Comparison of ENCODE assay signal across 22 cellular contexts in genomic region chr4:161813389-161813788, GRCh38.
DNase-seq lines count a peak whose midpoint lies in the region; ATAC-seq, FAIRE-seq and TF ChIP-seq lines count a peak whose summit lies in the region.
"Had no signal": no experiment of that assay in that cellular context is flagged by ENCODE, and none has a peak within 500 bp of the region (broad histone marks: within the 10 kb centered on the region; RNA-seq: fewer than 3 reads in every experiment).

No MANE protein-coding gene starts in this region.

- no peak overlapping the region for H2BK20ac ChIP-seq in IMR-90 (ENCODE audit: low read depth, low read length)

- H4K5ac ChIP-seq in IMR-90 (ENCODE audit: low read depth, low read length) = no peak overlapping the region

- H2BK120ac ChIP-seq in IMR-90 (ENCODE audit: low read depth, low read length) = no peak overlapping the region

- H3K79me2 ChIP-seq in HepG2 (ENCODE audit: insufficient read depth, low read length) = no peaks in the 10 kb centered on the region
- H3K79me2 ChIP-seq in GM23338 (replicated peaks; ENCODE audit: insufficient read depth) = no peaks in the 10 kb centered on the region

- no peaks in the 10 kb centered on the region for H3K36me3 Mint-ChIP-seq in GM23338 (ENCODE audit: low read depth)
- no peaks in the 10 kb centered on the region for H3K36me3 Mint-ChIP-seq in chondrocyte (ENCODE audit: low read depth)
- H3K36me3 Mint-ChIP-seq in Calu3 (ENCODE audit: insufficient read depth, unreplicated experiment) = no peaks in the 10 kb centered on the region
- H3K36me3 Mint-ChIP-seq: CD14-positive monocyte; CD4-positive, alpha-beta memory T cell; CD4-positive, CD25-positive, alpha-beta regulatory T cell; CD8-positive, alpha-beta memory T cell had no signal

- H3K27me3 Mint-ChIP-seq in GM23338 (ENCODE audit: insufficient read depth, low read depth, poor library complexity) (no peaks in the 10 kb centered on the region), chondrocyte (ENCODE audit: low read depth) (peaks cover 4% of the 10 kb centered on the region), Calu3 (ENCODE audit: unreplicated experiment) (no peaks in the 10 kb centered on the region)
- H3K27me3 Mint-ChIP-seq: CD4-positive, alpha-beta memory T cell; CD4-positive, CD25-positive, alpha-beta regulatory T cell; CD8-positive, alpha-beta memory T cell had no signal

- no peak overlapping the region for H2BK5ac ChIP-seq in IMR-90 (ENCODE audit: low read depth, low read length, poor library complexity, severe bottlenecking)

- H4K8ac ChIP-seq in IMR-90 (ENCODE audit: low read depth in 2 of 2, low read length in 2 of 2) = no peak overlapping the region

- H3K27me3 ChIP-seq in HepG2 (ENCODE audit: control insufficient read depth in 1 of 2, insufficient read depth in 2 of 2, low read length in 2 of 2) (no peaks in the 10 kb centered on the region), right lobe of liver (no peaks in the 10 kb centered on the region), GM23338 (ENCODE audit: insufficient read depth) (no peaks in the 10 kb centered on the region), IMR-90 (ENCODE audit: control insufficient read depth, insufficient read depth, low read length) (no peaks in the 10 kb centered on the region)
- H3K27me3 ChIP-seq: BE2C, BLaER1 had no signal

- POLR2A ChIA-PET in HepG2 (lab: Yijun Ruan, JAX) = no interaction called here
- POLR2A ChIA-PET in IMR-90 (lab: Charles Lee; ENCODE audit: unreplicated experiment) = no interaction called here

- H3K4me2 ChIP-seq in HepG2 (ENCODE audit: low read depth, low read length) = no peak overlapping the region
- no peak overlapping the region for H3K4me2 ChIP-seq in GM23338
- H3K4me2 ChIP-seq in IMR-90 (ENCODE audit: low read depth, low read length) = no peak overlapping the region
- H3K4me2 ChIP-seq: BLaER1 had no signal

- H2BK15ac ChIP-seq in IMR-90 (ENCODE audit: low read depth, low read length) = no peak overlapping the region

- H3K4ac ChIP-seq in IMR-90 (ENCODE audit: low read depth, low read length) = no peak overlapping the region

- no peaks in the 10 kb centered on the region for H4K20me1 ChIP-seq in HepG2 (ENCODE audit: insufficient read depth, low read length)
- no peaks in the 10 kb centered on the region for H4K20me1 ChIP-seq in GM23338 (replicated peaks; ENCODE audit: insufficient read depth)
- H4K20me1 ChIP-seq in IMR-90 (ENCODE audit: insufficient read depth, low read length) = no peaks in the 10 kb centered on the region
- H4K20me1 ChIP-seq: BLaER1 had no signal

- TF ChIP-seq POLR2A in HepG2 (IDR thresholded peaks at IDR 0.05; ENCODE audit: insufficient read depth in 1 of 2, low read depth in 2 of 2, low read length in 2 of 2) (no peak), right lobe of liver (IDR thresholded peaks at IDR 0.05) (no peak), IMR-90 (IDR thresholded peaks at IDR 0.05; ENCODE audit: low read depth, low read length) (no peak)

- H3K79me1 ChIP-seq in IMR-90 (ENCODE audit: low read depth in 1 of 2, low read length in 2 of 2) = no peaks in the 10 kb centered on the region

- H3F3A ChIP-seq in GM23338 (replicated peaks; ENCODE audit: low read depth) = no peaks in the 10 kb centered on the region

- no peak overlapping the region for H4K91ac ChIP-seq in IMR-90 (ENCODE audit: insufficient read depth, low read depth, low read length)

- H3K9me2 ChIP-seq in GM23338 (ENCODE audit: insufficient read depth) = no peaks in the 10 kb centered on the region

- ATAC-seq in HepG2 (no peak), right lobe of liver (no peak), GM23338 (no peak), IMR-90 (ENCODE audit: low read depth) (no peak), Right ventricle myocardium inferior (no peak)
- ATAC-seq: GM12878 had no signal

- no TSS peak for BruUV-seq in HepG2 (replicated peaks; lab: Mats Ljungman, UMichigan)
- BruUV-seq in IMR-90 (replicated peaks; lab: Mats Ljungman, UMichigan) = no TSS peak
- BruUV-seq in Calu3 (replicated peaks; lab: Mats Ljungman, UMichigan) = no TSS peak

- in situ Hi-C loops in HepG2 (cut with HindIII; ENCODE audit: extremely low pct_ligation_motif_present, low pct_unique_long_range_greater_than_20kb) (no loop called here), IMR-90 (cut with MboI; ENCODE audit: low sequenced_read_pairs) (no loop called here)

- H3K9me1 ChIP-seq in IMR-90 (ENCODE audit: insufficient read depth, low read length) = no peaks in the 10 kb centered on the region

- no peaks in the 10 kb centered on the region for H3K9me3 Mint-ChIP-seq in GM23338
- no peaks in the 10 kb centered on the region for H3K9me3 Mint-ChIP-seq in chondrocyte (ENCODE audit: low read depth)
- H3K9me3 Mint-ChIP-seq in Calu3 (ENCODE audit: low read depth, unreplicated experiment) = no peaks in the 10 kb centered on the region

- H2AK9ac ChIP-seq in IMR-90 (replicated peaks; ENCODE audit: low read depth, low read length, poor library complexity) = no peak overlapping the region

- H3K9ac ChIP-seq in HepG2 (ENCODE audit: insufficient read depth, low read depth, low read length) = no peak overlapping the region
- H3K9ac ChIP-seq in IMR-90 (ENCODE audit: low read depth, low read length) = no peak overlapping the region
- H3K9ac ChIP-seq: BLaER1 had no signal

- 4% methylated on average over 5 of the region's 5 CpGs for WGBS in HepG2 (ENCODE audit: low lambda C conversion rate)
- 67% methylated on average over 5 of the region's 5 CpGs for WGBS in right lobe of liver (ENCODE audit: insufficient coverage, low coverage, low lambda C conversion rate, missing lambda C conversion rate)
- WGBS in IMR-90 (ENCODE audit: extremely low coverage in 2 of 2, insufficient read length in 1 of 2), 2 experiments = no CpG with 5 or more reads among the region's 5 CpGs

- TF ChIP-seq EP300 in HepG2 (IDR thresholded peaks at IDR 0.05; ENCODE audit: low read depth in 2 of 2, low read length in 2 of 2) (no peak), HepG2 (CRISPR knock-in tag; IDR thresholded peaks at IDR 0.05; ENCODE audit: borderline replicate concordance) (no peak)

- DNase-seq in HepG2 (ENCODE audit: low spot score) (no peak), right lobe of liver (no peak), GM23338 (ENCODE audit: low spot score) (no peak), IMR-90 (no peak), Right ventricle myocardium inferior (ENCODE audit: missing footprints) (no peak), chondrocyte (ENCODE audit: low spot score) (no peak), Calu3 (no peak)
- DNase-seq: BE2C; C1 segment of cervical spinal cord; CD4-positive, alpha-beta memory T cell; CD4-positive, CD25-positive, alpha-beta regulatory T cell; CD8-positive, alpha-beta memory T cell; COR-L47; DMS79 treated with DMSO at 0.1 percent for 48 hours; GDM1 had no signal

- H3K56ac ChIP-seq in IMR-90 (ENCODE audit: extremely low read depth, insufficient read depth, low read length) = no peak overlapping the region

- H3K23ac ChIP-seq in IMR-90 (ENCODE audit: low read depth, low read length) = no peak overlapping the region

- H3K27ac Mint-ChIP-seq in GM23338 = no peak overlapping the region
- H3K27ac Mint-ChIP-seq in chondrocyte (ENCODE audit: unreplicated experiment) = no peak overlapping the region
- no peak overlapping the region for H3K27ac Mint-ChIP-seq in Calu3 (ENCODE audit: unreplicated experiment)
- H3K27ac Mint-ChIP-seq: CD14-positive monocyte; CD4-positive, alpha-beta memory T cell; CD4-positive, CD25-positive, alpha-beta regulatory T cell; CD8-positive, alpha-beta memory T cell had no signal

- peaks cover 3% of the 10 kb centered on the region for H3K4me1 Mint-ChIP-seq in GM23338
- H3K4me1 Mint-ChIP-seq in chondrocyte (ENCODE audit: low read depth) = no peaks in the 10 kb centered on the region
- no peaks in the 10 kb centered on the region for H3K4me1 Mint-ChIP-seq in Calu3 (ENCODE audit: low read depth, unreplicated experiment)
- H3K4me1 Mint-ChIP-seq: CD14-positive monocyte; CD4-positive, alpha-beta memory T cell; CD4-positive, CD25-positive, alpha-beta regulatory T cell; CD8-positive, alpha-beta memory T cell had no signal

- no peak for TF ChIP-seq RAD21 in HepG2 (CRISPR knock-in tag; IDR thresholded peaks at IDR 0.05)
- no peak for TF ChIP-seq RAD21 in IMR-90 (IDR thresholded peaks at IDR 0.05; ENCODE audit: low read length)

- no peak overlapping the region for H2AK5ac ChIP-seq in IMR-90 (ENCODE audit: low read depth, low read length)

- H3K36me3 ChIP-seq in HepG2 (replicated peaks in 1 of 2; ENCODE audit: control insufficient read depth in 1 of 2, insufficient read depth in 2 of 2, low read length in 2 of 2) = no peaks in the 10 kb centered on the region
- H3K36me3 ChIP-seq in right lobe of liver = no peaks in the 10 kb centered on the region
- H3K36me3 ChIP-seq in GM23338 (ENCODE audit: insufficient read depth) = no peaks in the 10 kb centered on the region
- no peaks in the 10 kb centered on the region for H3K36me3 ChIP-seq in IMR-90 (ENCODE audit: control insufficient read depth, insufficient read depth, low read length)
- H3K36me3 ChIP-seq: BE2C, BLaER1 had no signal

- dilution Hi-C loops in IMR-90 (cut with HindIII; ENCODE audit: low sequenced_read_pairs, unreplicated experiment) = no loop called here

- no peak overlapping the region for H3K4me3 ChIP-seq in HepG2 (replicated peaks in 1 of 3; ENCODE audit: insufficient read depth in 1 of 3, low read depth in 2 of 3, low read length in 3 of 3)
- H3K4me3 ChIP-seq in right lobe of liver = no peak overlapping the region
- H3K4me3 ChIP-seq in GM23338 = no peak overlapping the region
- H3K4me3 ChIP-seq in IMR-90 (ENCODE audit: insufficient read depth, low read depth, low read length) = no peak overlapping the region
- H3K4me3 ChIP-seq: BLaER1, GM12878 had no signal

- H3K27ac ChIP-seq in HepG2 (ENCODE audit: extremely low read length, insufficient read depth, low read length) (no peak overlapping the region), right lobe of liver (no peak overlapping the region), GM23338 (ENCODE audit: low read depth) (no peak overlapping the region), IMR-90 (ENCODE audit: insufficient read depth, low read length) (no peak overlapping the region)
- H3K27ac ChIP-seq: 22Rv1, BLaER1 had no signal

- H2AFZ ChIP-seq in HepG2 (ENCODE audit: low read length) (no peak overlapping the region), GM23338 (peak overlapping the region; percentile 54; the same call in 1 of the 2 replicates), IMR-90 (replicated peaks; ENCODE audit: low read length, poor library complexity) (no peak overlapping the region)

- CTCF ChIA-PET in HepG2 (lab: Yijun Ruan, JAX; ENCODE audit: low intra/inter-chr PET ratio, low total read pairs) (no interaction called here), IMR-90 (lab: Yijun Ruan, JAX) (interaction anchor here (0.6 kb wide), 1 partner anchor 834 kb away, joined by 5 read pairs; no protein-coding TSS in a partner anchor), Calu3 (lab: Charles Lee) (interaction anchor here (0.6 kb wide), 1 partner anchor 644 kb away, joined by 3 read pairs; no protein-coding TSS in a partner anchor)

- H3K18ac ChIP-seq in IMR-90 (ENCODE audit: low read depth, low read length) = no peak overlapping the region

- intact Hi-C loops in HepG2 (cut with micrococcal nuclease; ENCODE audit: unreplicated experiment) (no loop called here), right lobe of liver (cut with DNase I) (no loop called here), IMR-90 (cut with micrococcal nuclease) (no loop called here), Right ventricle myocardium inferior (cut with DNase I) (no loop called here), Calu3 (cut with micrococcal nuclease; ENCODE audit: unreplicated experiment) (no loop called here)

- FAIRE-seq in HepG2 (lab: Jason Lieb, UNC) = no peak
- FAIRE-seq: D721Med, GM12878, GM12892, GM18507 had no signal

- no peak overlapping the region for H3K4me3 Mint-ChIP-seq in GM23338
- H3K4me3 Mint-ChIP-seq in chondrocyte (ENCODE audit: unreplicated experiment) = no peak overlapping the region
- no peak overlapping the region for H3K4me3 Mint-ChIP-seq in Calu3 (ENCODE audit: low read depth, unreplicated experiment)
- H3K4me3 Mint-ChIP-seq: CD14-positive monocyte; CD4-positive, alpha-beta memory T cell; CD4-positive, CD25-positive, alpha-beta regulatory T cell; CD8-positive, alpha-beta memory T cell had no signal

- no peaks in the 10 kb centered on the region for H3K9me3 ChIP-seq in HepG2 (ENCODE audit: low read length)
- H3K9me3 ChIP-seq in right lobe of liver = no peaks in the 10 kb centered on the region
- no peaks in the 10 kb centered on the region for H3K9me3 ChIP-seq in IMR-90 (ENCODE audit: control insufficient read depth, insufficient read depth, low read length)
- H3K9me3 ChIP-seq: BE2C, BLaER1 had no signal

- no peaks in the 10 kb centered on the region for H3K4me1 ChIP-seq in HepG2 (ENCODE audit: insufficient read depth, low read length)
- no peaks in the 10 kb centered on the region for H3K4me1 ChIP-seq in right lobe of liver
- no peaks in the 10 kb centered on the region for H3K4me1 ChIP-seq in GM23338 (ENCODE audit: insufficient read depth)
- H3K4me1 ChIP-seq in IMR-90 (ENCODE audit: control insufficient read depth, insufficient read depth, low read length) = no peaks in the 10 kb centered on the region
- H3K4me1 ChIP-seq: BE2C, BLaER1 had no signal

- no peak overlapping the region for H3K14ac ChIP-seq in IMR-90 (replicated peaks; ENCODE audit: low read depth, low read length)

- TF ChIP-seq CTCF in HepG2 (CRISPR knock-in tag; IDR thresholded peaks at IDR 0.05) (no peak), right lobe of liver (IDR thresholded peaks at IDR 0.05) (no peak), GM23338 (conservative IDR thresholded peaks at IDR 0.05; ENCODE audit: low read depth in 2 of 2) (no peak), IMR-90 (conservative IDR thresholded peaks at IDR 0.05; ENCODE audit: low read depth, low read length) (no peak), chondrocyte (IDR thresholded peaks at IDR 0.05) (no peak), Calu3 (IDR thresholded peaks at IDR 0.05; ENCODE audit: unreplicated experiment) (no peak)
